1 cellular context compared by ENCODE assay signal in genomic region chr5:178106556-178107239, GRCh38.
TF ChIP-seq lines count a peak whose summit lies in the region.

No MANE protein-coding gene starts in this region.

TF ChIP-seq in GM12878, 131 proteins besides CTCF, POLR2A, EP300 and RAD21 (continued from another document):
- TF ChIP-seq WRNIP1 (IDR thresholded peaks at IDR 0.05; ENCODE audit: borderline replicate concordance, low read depth, low read length) (no peak), HDGF (IDR thresholded peaks at IDR 0.05) (no peak), HCFC1 (IDR thresholded peaks at IDR 0.05; ENCODE audit: low read length) (no peak), BCL3 (IDR thresholded peaks at IDR 0.05; ENCODE audit: borderline replicate concordance, insufficient read depth, low read depth, low read length, poor library complexity, severe bottlenecking) (no peak), HSF1 (IDR thresholded peaks at IDR 0.05; ENCODE audit: low read depth, low read length) (no peak), ZNF274 (IDR thresholded peaks at IDR 0.05; ENCODE audit: insufficient read depth, insufficient read length) (no peak)
